ENCODE assay signal across 9 cellular contexts in genomic region chr11:65887026-65887722, GRCh38. TPM values are rescaled to one million over a fixed set of nuclear protein-coding genes. Genes with fewer than 3 reads are reported as not detected.
A peak's percentile ranks its signal among the peaks of the same experiment; 100 is the strongest.
DNase-seq lines count a peak whose midpoint lies in the region; ATAC-seq and TF ChIP-seq lines count a peak whose summit lies in the region.
"Had no signal": no experiment of that assay in that cellular context is flagged by ENCODE, and none has a peak within 500 bp of the region (broad histone marks: within the 10 kb centered on the region; RNA-seq: fewer than 3 reads in every experiment).

No MANE protein-coding gene starts in this region.

- peak overlapping the region; percentile 95 for H3K27ac Mint-ChIP-seq in activated CD4-positive, alpha-beta T cell treated with anti-CD3 and anti-CD28 coated beads for 36 hours
- H3K27ac Mint-ChIP-seq in activated naive CD4-positive, alpha-beta T cell treated with anti-CD3 and anti-CD28 coated beads, Interleukin-2, amount 50 U/mL, for 72 hours = peak overlapping the region; percentile 97 to 98
- H3K27ac Mint-ChIP-seq in stimulated activated naive B cell treated with anti-CD40 and anti-IgM and Interleukin-4, amounts not matched to agents 10 μg/mL and 1 μg/mL and 100 μg/mL, for 72 hours = peak overlapping the region; percentile 95

- POLR2A ChIA-PET in activated CD4-positive, alpha-beta T cell treated with anti-CD3 and anti-CD28 coated beads for 36 hours (lab: Charles Lee) = interaction anchor here (6.0 to 6.3 kb wide), 2 partner anchors 13 to 28 kb away, joined by 59 to 68 read pairs; partner anchors contain the start of genes CFL1, FOSL1 and MUS81

- peaks cover 46% of the 10 kb centered on the region for H3K4me1 Mint-ChIP-seq in activated CD4-positive, alpha-beta T cell treated with anti-CD3 and anti-CD28 coated beads for 36 hours
- H3K4me1 Mint-ChIP-seq in stimulated activated naive B cell treated with anti-CD40 and anti-IgM and Interleukin-4, amounts not matched to agents 10 μg/mL and 1 μg/mL and 100 μg/mL, for 72 hours = peaks cover 41 to 68% of the 10 kb centered on the region in 2 donors

- ATAC-seq in activated CD4-positive, alpha-beta T cell treated with anti-CD3 and anti-CD28 coated beads for 36 hours = no peak
- no peak for ATAC-seq in activated naive CD4-positive, alpha-beta T cell treated with anti-CD3 and anti-CD28 coated beads, Interleukin-2, amount 50 U/mL, for 72 hours
- no peak for ATAC-seq in stimulated activated naive B cell treated with anti-CD40 and anti-IgM and Interleukin-4, amounts not matched to agents 10 μg/mL and 1 μg/mL and 100 μg/mL, for 72 hours (replicated peaks)

- no peak for DNase-seq in activated CD4-positive, alpha-beta T cell treated with anti-CD3 and anti-CD28 coated beads for 36 hours
- DNase-seq in activated CD4-positive, alpha-beta T cell treated with anti-CD3 and anti-CD28 coated beads for 1 hour = no peak
- no peak for DNase-seq in activated naive CD4-positive, alpha-beta T cell treated with anti-CD3 and anti-CD28 coated beads, Interleukin-2, amount 50 U/mL, for 72 hours (ENCODE audit: low spot score in 2 of 2)
- no peak for DNase-seq in stimulated activated naive B cell treated with anti-CD40 and anti-IgM and Interleukin-4, amounts not matched to agents 10 μg/mL and 1 μg/mL and 100 μg/mL, for 72 hours
- DNase-seq in GM20000 (ENCODE audit: low spot score) = no peak
- DNase-seq in germinal center (ENCODE audit: low spot score) = no peak
- DNase-seq in activated CD8-positive, alpha-beta memory T cell treated with anti-CD3 and anti-CD28 coated beads, Interleukin-2, amount 50 U/mL, for 48 hours = no peak
- DNase-seq: stimulated activated CD4-positive, alpha-beta T cell treated with anti-CD3 and anti-CD28 coated beads, Interleukin-2, amount 100 ng/mL, for 24 hours had no signal

- no peak for TF ChIP-seq CTCF in GM20000 (IDR thresholded peaks at IDR 0.05; ENCODE audit: extremely low read depth, missing control alignments)

- intact Hi-C loops in activated CD4-positive, alpha-beta T cell treated with anti-CD3 and anti-CD28 coated beads for 36 hours (cut with DNase I, micrococcal nuclease) = no loop called here

- peaks cover 35% of the 10 kb centered on the region for H3K36me3 Mint-ChIP-seq in activated CD4-positive, alpha-beta T cell treated with anti-CD3 and anti-CD28 coated beads for 36 hours (ENCODE audit: low read depth)
- H3K36me3 Mint-ChIP-seq in activated naive CD4-positive, alpha-beta T cell treated with anti-CD3 and anti-CD28 coated beads, Interleukin-2, amount 50 U/mL, for 72 hours = peaks cover 14 to 18% of the 10 kb centered on the region in 2 donors
- peaks cover 34 to 42% of the 10 kb centered on the region in 2 donors for H3K36me3 Mint-ChIP-seq in stimulated activated naive B cell treated with anti-CD40 and anti-IgM and Interleukin-4, amounts not matched to agents 10 μg/mL and 1 μg/mL and 100 μg/mL, for 72 hours

- peak overlapping the region; percentile 79 for H3K4me3 ChIP-seq in iPS-11a (ENCODE audit: low read depth, low read length)

- H3K9me3 Mint-ChIP-seq in activated CD4-positive, alpha-beta T cell treated with anti-CD3 and anti-CD28 coated beads for 36 hours (ENCODE audit: low read depth) = no peaks in the 10 kb centered on the region
- no peaks in the 10 kb centered on the region for H3K9me3 Mint-ChIP-seq in activated naive CD4-positive, alpha-beta T cell treated with anti-CD3 and anti-CD28 coated beads, Interleukin-2, amount 50 U/mL, for 72 hours
- H3K9me3 Mint-ChIP-seq in stimulated activated naive B cell treated with anti-CD40 and anti-IgM and Interleukin-4, amounts not matched to agents 10 μg/mL and 1 μg/mL and 100 μg/mL, for 72 hours = no peaks in the 10 kb centered on the region

- CTCF ChIA-PET in activated CD4-positive, alpha-beta T cell treated with anti-CD3 and anti-CD28 coated beads for 36 hours (lab: Charles Lee) = interaction anchor here (0.6 to 10.8 kb wide), 12 partner anchors 12 to 176 kb away, joined by 3 to 210 read pairs (median 5); partner anchors contain the start of genes CFL1, FOSL1, KAT5 and MUS81

- H3K4me3 Mint-ChIP-seq in activated CD4-positive, alpha-beta T cell treated with anti-CD3 and anti-CD28 coated beads for 36 hours = peak overlapping the region; percentile 94
- peak overlapping the region; percentile 95 to 97 for H3K4me3 Mint-ChIP-seq in stimulated activated naive B cell treated with anti-CD40 and anti-IgM and Interleukin-4, amounts not matched to agents 10 μg/mL and 1 μg/mL and 100 μg/mL, for 72 hours

- H3K27me3 Mint-ChIP-seq in activated CD4-positive, alpha-beta T cell treated with anti-CD3 and anti-CD28 coated beads for 36 hours = no peaks in the 10 kb centered on the region
- no peaks in the 10 kb centered on the region for H3K27me3 Mint-ChIP-seq in stimulated activated naive B cell treated with anti-CD40 and anti-IgM and Interleukin-4, amounts not matched to agents 10 μg/mL and 1 μg/mL and 100 μg/mL, for 72 hours

RNA-seq across cellular contexts. Expression of gene FIBP, which starts 1.1 kb away (rescaled TPM):
- 100 to 1,000 TPM in 1 of 2 experiments, 10 to 100 TPM in 1; 95.4 to 121 TPM for total RNA-seq in activated CD4-positive, alpha-beta T cell treated with anti-CD3 and anti-CD28 coated beads for 36 hours
- total RNA-seq in activated naive CD4-positive, alpha-beta T cell treated with anti-CD3 and anti-CD28 coated beads, Interleukin-2, amount 50 U/mL, for 72 hours = 100 to 1,000 TPM in 1 of 2 donors, 10 to 100 TPM in 1; 69.4 to 101 TPM

RNA-seq across cellular contexts. Expression of gene CCDC85B, which starts 3.3 kb away (rescaled TPM):
- total RNA-seq in activated CD4-positive, alpha-beta T cell treated with anti-CD3 and anti-CD28 coated beads for 36 hours = 10 to 100 TPM; 25.5 to 45.0 TPM
- 10 to 100 TPM; 29.4 to 37.2 TPM for total RNA-seq in activated naive CD4-positive, alpha-beta T cell treated with anti-CD3 and anti-CD28 coated beads, Interleukin-2, amount 50 U/mL, for 72 hours

RNA-seq across cellular contexts. Expression of gene CTSW, which starts 7.5 kb away (rescaled TPM):
- total RNA-seq in activated CD4-positive, alpha-beta T cell treated with anti-CD3 and anti-CD28 coated beads for 36 hours = 1 to 10 TPM; 1.7 TPM
- 10 to 100 TPM in 1 of 2 donors, 1 to 10 TPM in 1; 2.2 to 16.8 TPM for total RNA-seq in activated naive CD4-positive, alpha-beta T cell treated with anti-CD3 and anti-CD28 coated beads, Interleukin-2, amount 50 U/mL, for 72 hours

RNA-seq across cellular contexts. Expression of gene FOSL1, which starts 13.0 kb away (rescaled TPM):
- 10 to 100 TPM; 11.1 to 11.3 TPM for total RNA-seq in activated CD4-positive, alpha-beta T cell treated with anti-CD3 and anti-CD28 coated beads for 36 hours
- 1 to 10 TPM; 7.4 to 9.5 TPM for total RNA-seq in activated naive CD4-positive, alpha-beta T cell treated with anti-CD3 and anti-CD28 coated beads, Interleukin-2, amount 50 U/mL, for 72 hours

RNA-seq across cellular contexts. Expression of gene EFEMP2, which starts 14.6 kb away (rescaled TPM):
- 10 to 100 TPM; 20.2 to 23.4 TPM for total RNA-seq in activated CD4-positive, alpha-beta T cell treated with anti-CD3 and anti-CD28 coated beads for 36 hours
- 10 to 100 TPM; 15.2 to 41.8 TPM for total RNA-seq in activated naive CD4-positive, alpha-beta T cell treated with anti-CD3 and anti-CD28 coated beads, Interleukin-2, amount 50 U/mL, for 72 hours
